2 cellular contexts compared by ENCODE assay signal in genomic region chr7:134703781-134704180, GRCh38.
A peak's percentile ranks its signal among the peaks of the same experiment; 100 is the strongest.
TF ChIP-seq lines count a peak whose summit lies in the region.

No MANE protein-coding gene starts in this region.

TF ChIP-seq in GM23338, 12 proteins besides CTCF, POLR2A, EP300 and RAD21:
- TF ChIP-seq, protein P1, sequence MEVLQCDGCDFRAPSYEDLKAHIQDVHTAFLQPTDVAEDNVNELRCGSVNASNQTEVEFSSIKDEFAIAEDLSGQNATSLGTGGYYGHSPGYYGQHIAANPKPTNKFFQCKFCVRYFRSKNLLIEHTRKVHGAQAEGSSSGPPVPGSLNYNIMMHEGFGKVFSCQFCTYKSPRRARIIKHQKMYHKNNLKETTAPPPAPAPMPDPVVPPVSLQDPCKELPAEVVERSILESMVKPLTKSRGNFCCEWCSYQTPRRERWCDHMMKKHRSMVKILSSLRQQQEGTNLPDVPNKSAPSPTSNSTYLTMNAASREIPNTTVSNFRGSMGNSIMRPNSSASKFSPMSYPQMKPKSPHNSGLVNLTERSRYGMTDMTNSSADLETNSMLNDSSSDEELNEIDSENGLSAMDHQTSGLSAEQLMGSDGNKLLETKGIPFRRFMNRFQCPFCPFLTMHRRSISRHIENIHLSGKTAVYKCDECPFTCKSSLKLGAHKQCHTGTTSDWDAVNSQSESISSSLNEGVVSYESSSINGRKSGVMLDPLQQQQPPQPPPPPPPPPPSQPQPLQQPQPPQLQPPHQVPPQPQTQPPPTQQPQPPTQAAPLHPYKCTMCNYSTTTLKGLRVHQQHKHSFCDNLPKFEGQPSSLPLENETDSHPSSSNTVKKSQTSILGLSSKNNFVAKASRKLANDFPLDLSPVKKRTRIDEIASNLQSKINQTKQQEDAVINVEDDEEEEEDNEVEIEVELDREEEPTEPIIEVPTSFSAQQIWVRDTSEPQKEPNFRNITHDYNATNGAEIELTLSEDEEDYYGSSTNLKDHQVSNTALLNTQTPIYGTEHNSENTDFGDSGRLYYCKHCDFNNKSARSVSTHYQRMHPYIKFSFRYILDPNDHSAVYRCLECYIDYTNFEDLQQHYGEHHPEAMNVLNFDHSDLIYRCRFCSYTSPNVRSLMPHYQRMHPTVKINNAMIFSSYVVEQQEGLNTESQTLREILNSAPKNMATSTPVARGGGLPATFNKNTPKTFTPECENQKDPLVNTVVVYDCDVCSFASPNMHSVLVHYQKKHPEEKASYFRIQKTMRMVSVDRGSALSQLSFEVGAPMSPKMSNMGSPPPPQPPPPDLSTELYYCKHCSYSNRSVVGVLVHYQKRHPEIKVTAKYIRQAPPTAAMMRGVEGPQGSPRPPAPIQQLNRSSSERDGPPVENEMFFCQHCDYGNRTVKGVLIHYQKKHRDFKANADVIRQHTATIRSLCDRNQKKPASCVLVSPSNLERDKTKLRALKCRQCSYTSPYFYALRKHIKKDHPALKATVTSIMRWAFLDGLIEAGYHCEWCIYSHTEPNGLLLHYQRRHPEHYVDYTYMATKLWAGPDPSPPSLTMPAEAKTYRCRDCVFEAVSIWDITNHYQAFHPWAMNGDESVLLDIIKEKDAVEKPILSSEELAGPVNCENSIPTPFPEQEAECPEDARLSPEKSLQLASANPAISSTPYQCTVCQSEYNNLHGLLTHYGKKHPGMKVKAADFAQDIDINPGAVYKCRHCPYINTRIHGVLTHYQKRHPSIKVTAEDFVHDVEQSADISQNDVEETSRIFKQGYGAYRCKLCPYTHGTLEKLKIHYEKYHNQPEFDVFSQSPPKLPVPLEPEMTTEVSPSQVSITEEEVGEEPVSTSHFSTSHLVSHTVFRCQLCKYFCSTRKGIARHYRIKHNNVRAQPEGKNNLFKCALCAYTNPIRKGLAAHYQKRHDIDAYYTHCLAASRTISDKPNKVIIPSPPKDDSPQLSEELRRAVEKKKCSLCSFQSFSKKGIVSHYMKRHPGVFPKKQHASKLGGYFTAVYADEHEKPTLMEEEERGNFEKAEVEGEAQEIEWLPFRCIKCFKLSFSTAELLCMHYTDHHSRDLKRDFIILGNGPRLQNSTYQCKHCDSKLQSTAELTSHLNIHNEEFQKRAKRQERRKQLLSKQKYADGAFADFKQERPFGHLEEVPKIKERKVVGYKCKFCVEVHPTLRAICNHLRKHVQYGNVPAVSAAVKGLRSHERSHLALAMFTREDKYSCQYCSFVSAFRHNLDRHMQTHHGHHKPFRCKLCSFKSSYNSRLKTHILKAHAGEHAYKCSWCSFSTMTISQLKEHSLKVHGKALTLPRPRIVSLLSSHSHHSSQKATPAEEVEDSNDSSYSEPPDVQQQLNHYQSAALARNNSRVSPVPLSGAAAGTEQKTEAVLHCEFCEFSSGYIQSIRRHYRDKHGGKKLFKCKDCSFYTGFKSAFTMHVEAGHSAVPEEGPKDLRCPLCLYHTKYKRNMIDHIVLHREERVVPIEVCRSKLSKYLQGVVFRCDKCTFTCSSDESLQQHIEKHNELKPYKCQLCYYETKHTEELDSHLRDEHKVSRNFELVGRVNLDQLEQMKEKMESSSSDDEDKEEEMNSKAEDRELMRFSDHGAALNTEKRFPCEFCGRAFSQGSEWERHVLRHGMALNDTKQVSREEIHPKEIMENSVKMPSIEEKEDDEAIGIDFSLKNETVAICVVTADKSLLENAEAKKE (CRISPR knock-in tag; IDR thresholded peaks at IDR 0.05), result no peak
- TF ChIP-seq NANOG (IDR thresholded peaks at IDR 0.05; ENCODE audit: borderline replicate concordance) (no peak), JUNB (IDR thresholded peaks at IDR 0.05; ENCODE audit: unreplicated experiment) (no peak), CREB1 (CRISPR knock-in tag; IDR thresholded peaks at IDR 0.05; ENCODE audit: low read depth) (no peak), ZNF114 (CRISPR knock-in tag; IDR thresholded peaks at IDR 0.05) (no peak), STAT1 (IDR thresholded peaks at IDR 0.05; ENCODE audit: unreplicated experiment) (no peak), POLR2AphosphoS5 (IDR thresholded peaks at IDR 0.05; ENCODE audit: low read depth) (no peak), REST (IDR thresholded peaks at IDR 0.05; ENCODE audit: unreplicated experiment) (no peak), EZH2phosphoT487 (IDR thresholded peaks at IDR 0.05; ENCODE audit: unreplicated experiment) (no peak)

TF ChIP-seq in HepG2, 621 proteins besides CTCF, POLR2A, EP300 and RAD21 (continued from another document):
- TF ChIP-seq FOSL2 (CRISPR knock-in tag; IDR thresholded peaks at IDR 0.05), result 0 out of 2 replicates have a peak, but pooled peaks have one; percentile 16
